8 cellular contexts compared by ENCODE assay signal in the genomic region with DNA sequence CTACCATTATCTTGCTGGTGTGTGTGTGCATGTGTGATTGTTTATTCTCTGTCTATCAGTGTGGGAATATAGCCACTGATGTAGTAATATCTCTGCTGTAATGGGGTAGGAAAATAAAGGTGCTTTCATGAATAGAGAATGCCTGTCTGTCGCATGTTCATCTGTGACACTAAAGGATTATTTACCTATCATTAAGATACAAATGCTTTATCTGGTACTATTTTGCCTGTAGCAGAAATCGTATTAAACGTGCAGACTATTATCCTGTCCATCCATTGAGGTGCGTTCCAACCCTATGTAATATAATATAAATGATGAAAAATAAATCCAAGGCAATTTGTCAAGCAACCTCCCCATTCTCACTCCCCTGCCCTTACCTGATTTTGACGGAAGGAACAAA.
"Had no signal": no experiment of that assay in that cellular context is flagged by ENCODE, and none has a peak within 500 bp of the region (broad histone marks: within the 10 kb centered on the region; RNA-seq: fewer than 3 reads in every experiment).

No MANE protein-coding gene starts in this region.

- H2AFZ ChIP-seq: GM23248, GM23338 had no signal

- H3K4me2 ChIP-seq: GM23338 had no signal

- DNase-seq: GM23248, GOT3, H7, H9, HCEC 1CT, HFFc6 had no signal

- H3K36me3 ChIP-seq: HAP-1 had no signal

- H3K27ac ChIP-seq: GM23248 had no signal

- H3K4me1 ChIP-seq: HAP-1 had no signal

- H3K4me3 ChIP-seq: GM23248, GM23338, HAP-1 had no signal

- H3K9me3 ChIP-seq: HAP-1 had no signal

- H3K9ac ChIP-seq: GM23248 had no signal
